Comparison of ENCODE assay signal across 18 cellular contexts in genomic region chr7:65983965-65984654, GRCh38. TPM values are rescaled to one million over a fixed set of nuclear protein-coding genes. Genes with fewer than 3 reads are reported as not detected.
DNase-seq lines count a peak whose midpoint lies in the region; ATAC-seq, FAIRE-seq and TF ChIP-seq lines count a peak whose summit lies in the region.
"Had no signal": no experiment of that assay in that cellular context is flagged by ENCODE, and none has a peak within 500 bp of the region (broad histone marks: within the 10 kb centered on the region; RNA-seq: fewer than 3 reads in every experiment).

No MANE protein-coding gene starts in this region.

- no peak overlapping the region for H3K4ac ChIP-seq in trophoblast cell (ENCODE audit: low read depth, low read length)

- H3K9ac ChIP-seq in HepG2 (ENCODE audit: insufficient read depth, low read depth, low read length) (no peak overlapping the region), trophoblast cell (ENCODE audit: low read length) (no peak overlapping the region)

- POLR2A ChIA-PET in HepG2 (lab: Yijun Ruan, JAX): no interaction called here
- POLR2A ChIA-PET in CD8-positive, alpha-beta memory T cell (lab: Charles Lee): no interaction called here

- TF ChIP-seq POLR2A in HepG2 (IDR thresholded peaks at IDR 0.05; ENCODE audit: insufficient read depth in 1 of 2, low read depth in 2 of 2, low read length in 2 of 2) (no peak), right lobe of liver (IDR thresholded peaks at IDR 0.05) (no peak)

- TF ChIP-seq EP300 in HepG2 (IDR thresholded peaks at IDR 0.05; ENCODE audit: low read depth in 2 of 2, low read length in 2 of 2): no peak
- TF ChIP-seq EP300 in HepG2 (CRISPR knock-in tag; IDR thresholded peaks at IDR 0.05; ENCODE audit: borderline replicate concordance): no peak

- no peak overlapping the region for H3K18ac ChIP-seq in trophoblast cell (ENCODE audit: low read length)

- no peak overlapping the region for H3K14ac ChIP-seq in trophoblast cell (ENCODE audit: low read length)

- H2BK120ac ChIP-seq in trophoblast cell (ENCODE audit: insufficient read depth, low read length, poor library complexity): no peak overlapping the region

- peak overlapping the region; percentile 7; the same call in 1 of the 2 replicates for H3K4me2 ChIP-seq in HepG2 (ENCODE audit: low read depth, low read length)
- no peak overlapping the region for H3K4me2 ChIP-seq in trophoblast cell (ENCODE audit: low read length)

- no peak overlapping the region for H2AFZ ChIP-seq in HepG2 (ENCODE audit: low read length)
- H2AFZ ChIP-seq in trophoblast cell (ENCODE audit: insufficient read depth, low read length, poor library complexity): no peak overlapping the region

- no peak overlapping the region for H3K23ac ChIP-seq in trophoblast cell (ENCODE audit: low read length)

- H3K4me3 ChIP-seq in HepG2 (replicated peaks in 1 of 3; ENCODE audit: insufficient read depth in 1 of 3, low read depth in 2 of 3, low read length in 3 of 3) (no peak overlapping the region), right lobe of liver (no peak overlapping the region), trophoblast cell (ENCODE audit: low read depth, low read length) (no peak overlapping the region)
- no peak overlapping the region for H3K4me3 ChIP-seq in CD8-positive, alpha-beta memory T cell (ENCODE audit: low read length)
- H3K4me3 ChIP-seq: gastrocnemius medialis, skin epidermis, tibial artery had no signal

- CTCF ChIA-PET in HepG2 (lab: Yijun Ruan, JAX; ENCODE audit: low intra/inter-chr PET ratio, low total read pairs): no interaction called here
- CTCF ChIA-PET in CD8-positive, alpha-beta memory T cell (lab: Charles Lee): no interaction called here

- no peaks in the 10 kb centered on the region for H3K27me3 Mint-ChIP-seq in CD8-positive, alpha-beta memory T cell
- H3K27me3 Mint-ChIP-seq: activated naive CD8-positive, alpha-beta T cell treated with anti-CD3 and anti-CD28 coated beads, Interleukin-2, amount 50 U/mL, for 24 hours had no signal

- ATAC-seq in HepG2: no peak
- no peak for ATAC-seq in right lobe of liver
- ATAC-seq in SK-N-SH treated with all-trans-retinoic acid at 6 μM for 48 hours: no peak
- ATAC-seq: activated naive CD8-positive, alpha-beta T cell treated with anti-CD3 and anti-CD28 coated beads, Interleukin-2, amount 50 U/mL, for 24 hours; gastrocnemius medialis had no signal

- in situ Hi-C loops in HepG2 (cut with HindIII; ENCODE audit: extremely low pct_ligation_motif_present, low pct_unique_long_range_greater_than_20kb): no loop called here

- no peak overlapping the region for H3K27ac Mint-ChIP-seq in CD8-positive, alpha-beta memory T cell
- H3K27ac Mint-ChIP-seq: activated naive CD8-positive, alpha-beta T cell treated with anti-CD3 and anti-CD28 coated beads, Interleukin-2, amount 50 U/mL, for 24 hours; activated T-helper 1 cell treated with anti-CD3 and anti-CD28 coated beads, Interleukin-12 subunit alpha, Interleukin-12 subunit beta, Interleukin-2, Interleukin-4 antibody, amounts not matched to agents 30 ng/mL and 10 ng/mL and 1 ng/mL, durations not matched to agents 14 hours and 24 hours and 36 hours had no signal

- H3K27ac ChIP-seq in HepG2 (ENCODE audit: extremely low read length, insufficient read depth, low read length) (no peak overlapping the region), right lobe of liver (no peak overlapping the region), trophoblast cell (ENCODE audit: low read depth, low read length) (no peak overlapping the region)
- H3K27ac ChIP-seq in CD8-positive, alpha-beta memory T cell (ENCODE audit: low read depth, low read length): no peak overlapping the region
- H3K27ac ChIP-seq: gastrocnemius medialis, skin epidermis, tibial artery had no signal

- no peak overlapping the region for H3K4me3 Mint-ChIP-seq in CD8-positive, alpha-beta memory T cell
- H3K4me3 Mint-ChIP-seq: activated naive CD8-positive, alpha-beta T cell treated with anti-CD3 and anti-CD28 coated beads, Interleukin-2, amount 50 U/mL, for 24 hours; activated T-helper 1 cell treated with anti-CD3 and anti-CD28 coated beads, Interleukin-12 subunit alpha, Interleukin-12 subunit beta, Interleukin-2, Interleukin-4 antibody, amounts not matched to agents 30 ng/mL and 10 ng/mL and 1 ng/mL, durations not matched to agents 14 hours and 24 hours and 36 hours had no signal

- H4K12ac ChIP-seq in trophoblast cell (ENCODE audit: low read depth, low read length): no peak overlapping the region

- H3K79me1 ChIP-seq in trophoblast cell (ENCODE audit: low read length): peaks cover 7% of the 10 kb centered on the region

- no peak overlapping the region for H4K8ac ChIP-seq in trophoblast cell (ENCODE audit: low read depth, low read length)

- no peak for TF ChIP-seq RAD21 in HepG2 (CRISPR knock-in tag; IDR thresholded peaks at IDR 0.05)

- H3K9me3 ChIP-seq in HepG2 (ENCODE audit: low read length): no peaks in the 10 kb centered on the region
- no peaks in the 10 kb centered on the region for H3K9me3 ChIP-seq in right lobe of liver
- H3K9me3 ChIP-seq in CD8-positive, alpha-beta memory T cell (ENCODE audit: low read length): no peaks in the 10 kb centered on the region
- no peaks in the 10 kb centered on the region for H3K9me3 ChIP-seq in trophoblast cell (ENCODE audit: insufficient read depth, low read depth, low read length)
- H3K9me3 ChIP-seq: gastrocnemius medialis, tibial artery had no signal

- DNase-seq in HepG2 (ENCODE audit: low spot score) (no peak), right lobe of liver (no peak), kidney glomerular epithelial cell (lab: John Stamatoyannopoulos, UW) (peak; percentile 43), frontal cortex (ENCODE audit: low spot score in 2 of 2) (no peak), NCI-H446 (lab: John Stamatoyannopoulos, UW) (no peak), trophoblast cell (no peak)
- DNase-seq in CD8-positive, alpha-beta memory T cell: no peak
- DNase-seq: activated CD4-positive, alpha-beta T cell treated with anti-CD3 and anti-CD28 coated beads, Interleukin-2, amount 50 U/mL, for 1 hour; activated naive CD8-positive, alpha-beta T cell treated with anti-CD3 and anti-CD28 coated beads, Interleukin-2, amount 50 U/mL, for 24 hours; central memory CD4-positive, alpha-beta T cell; gastrocnemius medialis; H7; NCI-H1092; NCI-H2171 treated with DMSO at 0.1 percent for 48 hours had no signal

- BruUV-seq in HepG2 (replicated peaks; lab: Mats Ljungman, UMichigan): no TSS peak

- FAIRE-seq in HepG2 (lab: Jason Lieb, UNC): no peak
- FAIRE-seq in frontal cortex (lab: Jason Lieb, UNC): no peak

- intact Hi-C loops in HepG2 (cut with micrococcal nuclease; ENCODE audit: unreplicated experiment) (no loop called here), right lobe of liver (cut with DNase I) (no loop called here)

- no peak overlapping the region for H2AK5ac ChIP-seq in trophoblast cell (ENCODE audit: low read length)

- H3K36me3 Mint-ChIP-seq in CD8-positive, alpha-beta memory T cell: peaks cover 0 to 9% (median 0%) of the 10 kb centered on the region in 3 donors

- H2BK5ac ChIP-seq in trophoblast cell (ENCODE audit: low read depth, low read length, poor library complexity): no peak overlapping the region

- H3K4me1 ChIP-seq in HepG2 (ENCODE audit: insufficient read depth, low read length) (peaks cover 50% of the 10 kb centered on the region), right lobe of liver (peaks cover 0 to 7% (median 0%) of the 10 kb centered on the region in 4 donors), trophoblast cell (ENCODE audit: control insufficient read depth in 1 of 2, insufficient read depth in 2 of 2, low read length in 2 of 2) (peaks cover 7 to 8% of the 10 kb centered on the region in 2 experiments)
- peaks cover 18% of the 10 kb centered on the region for H3K4me1 ChIP-seq in CD8-positive, alpha-beta memory T cell (ENCODE audit: insufficient read depth, low read length)

- 65% methylated on average over 10 of the region's 10 CpGs for WGBS in HepG2 (ENCODE audit: low lambda C conversion rate)
- WGBS in right lobe of liver (ENCODE audit: insufficient coverage, low coverage, low lambda C conversion rate, missing lambda C conversion rate): 91% methylated on average over 8 of the region's 10 CpGs
- no CpG with 5 or more reads among the region's 10 CpGs for WGBS in trophoblast cell (ENCODE audit: extremely low coverage, insufficient coverage, insufficient read length)

- no peaks in the 10 kb centered on the region for H3K9me3 Mint-ChIP-seq in CD8-positive, alpha-beta memory T cell
- H3K9me3 Mint-ChIP-seq: activated naive CD8-positive, alpha-beta T cell treated with anti-CD3 and anti-CD28 coated beads, Interleukin-2, amount 50 U/mL, for 24 hours; activated T-helper 1 cell treated with anti-CD3 and anti-CD28 coated beads, Interleukin-12 subunit alpha, Interleukin-12 subunit beta, Interleukin-2, Interleukin-4 antibody, amounts not matched to agents 30 ng/mL and 10 ng/mL and 1 ng/mL, durations not matched to agents 14 hours and 24 hours and 36 hours had no signal

- peaks cover 10 to 20% (median 11%) of the 10 kb centered on the region in 3 donors for H3K4me1 Mint-ChIP-seq in CD8-positive, alpha-beta memory T cell

- H4K91ac ChIP-seq in trophoblast cell (ENCODE audit: low read depth, low read length): no peak overlapping the region

- H3K27me3 ChIP-seq in HepG2 (ENCODE audit: control insufficient read depth in 1 of 2, insufficient read depth in 2 of 2, low read length in 2 of 2): no peaks in the 10 kb centered on the region
- no peaks in the 10 kb centered on the region for H3K27me3 ChIP-seq in right lobe of liver
- H3K27me3 ChIP-seq in CD8-positive, alpha-beta memory T cell (ENCODE audit: insufficient read depth, low read length, poor library complexity, severe bottlenecking): no peaks in the 10 kb centered on the region
- H3K27me3 ChIP-seq in trophoblast cell (ENCODE audit: insufficient read depth, low read length): no peaks in the 10 kb centered on the region
- H3K27me3 ChIP-seq: gastrocnemius medialis, tibial artery had no signal

- no peak overlapping the region for H2BK12ac ChIP-seq in trophoblast cell (ENCODE audit: low read length)

- peaks cover 0 to 6% of the 10 kb centered on the region in 2 experiments; a peak in 3 of 5 replicates for H3K36me3 ChIP-seq in HepG2 (replicated peaks in 1 of 2; ENCODE audit: control insufficient read depth in 1 of 2, insufficient read depth in 2 of 2, low read length in 2 of 2)
- peaks cover 0 to 11% (median 0%) of the 10 kb centered on the region in 4 donors for H3K36me3 ChIP-seq in right lobe of liver
- no peaks in the 10 kb centered on the region for H3K36me3 ChIP-seq in CD8-positive, alpha-beta memory T cell (ENCODE audit: insufficient read depth, low read length)
- peaks cover 4 to 13% of the 10 kb centered on the region in 2 experiments for H3K36me3 ChIP-seq in trophoblast cell (ENCODE audit: control insufficient read depth in 1 of 2, insufficient read depth in 2 of 2, low read length in 2 of 2)

- H3K79me2 ChIP-seq in HepG2 (ENCODE audit: insufficient read depth, low read length): peaks cover 8% of the 10 kb centered on the region
- H3K79me2 ChIP-seq in trophoblast cell (ENCODE audit: control insufficient read depth, insufficient read depth, low read length, poor library complexity): peaks cover 3% of the 10 kb centered on the region

- TF ChIP-seq CTCF in HepG2 (CRISPR knock-in tag; IDR thresholded peaks at IDR 0.05): no peak
- no peak for TF ChIP-seq CTCF in right lobe of liver (IDR thresholded peaks at IDR 0.05)

- H4K20me1 ChIP-seq in HepG2 (ENCODE audit: insufficient read depth, low read length): no peaks in the 10 kb centered on the region

RNA-seq across cellular contexts. Expression of gene GUSB, which starts 2.1 kb away (rescaled TPM):
- 8.8 and 18.8 TPM in 2 replicates for total RNA-seq in HepG2 (2016; rRNA removed; fragmentation: Illumina TruSeq; extraction: Trizol)
- total RNA-seq in HepG2 (2016; cell fraction: cytosol; rRNA removed; fragmentation: Illumina TruSeq; extraction: Trizol; ENCODE audit: low read depth): 11.7 and 12.8 TPM in 2 replicates
- 7.4 and 20.2 TPM in 2 replicates for total RNA-seq in HepG2 (2016; cell fraction: insoluble cytoplasmic fraction; rRNA removed; fragmentation: Illumina TruSeq; extraction: Trizol)
- total RNA-seq in HepG2 (2016; cell fraction: membrane; rRNA removed; fragmentation: Illumina TruSeq; extraction: Trizol): 9.2 and 10.8 TPM in 2 replicates
- 26.0 and 31.3 TPM in 2 replicates for total RNA-seq in HepG2 (2016; cell fraction: nucleus; rRNA removed; fragmentation: Illumina TruSeq; extraction: Trizol)
- polyA plus RNA-seq in HepG2 (2011; rRNA removed): 57.6 and 60.0 TPM in 2 replicates
- polyA plus RNA-seq in HepG2 (2011; cell fraction: cytosol; rRNA removed): 46.9 and 57.2 TPM in 2 replicates
- 214 and 218 TPM in 2 replicates for polyA plus RNA-seq in HepG2 (2011; cell fraction: nucleus; rRNA removed)
- polyA plus RNA-seq in HepG2 (2012): 46.7 and 48.2 TPM in 2 replicates
- polyA plus RNA-seq in HepG2 (2016; cell fraction: cytosol; fragmentation: Illumina TruSeq; extraction: Trizol; ENCODE audit: low read depth): 9.4 and 10.5 TPM in 2 replicates
- 14.4 and 16.6 TPM in 2 replicates for polyA plus RNA-seq in HepG2 (2016; cell fraction: insoluble cytoplasmic fraction; fragmentation: Illumina TruSeq; extraction: Trizol; ENCODE audit: low read depth)
- polyA plus RNA-seq in HepG2 (2016; cell fraction: membrane; fragmentation: Illumina TruSeq; extraction: Trizol; ENCODE audit: low read depth): 10.4 and 12.2 TPM in 2 replicates
- 88.4 and 99.7 TPM in 2 replicates for polyA plus RNA-seq in HepG2 (2016; cell fraction: nucleus; fragmentation: Illumina TruSeq; extraction: Trizol; ENCODE audit: insufficient read depth, low read depth)
- polyA minus RNA-seq in HepG2 (2011; rRNA and poly(A)+ RNA removed; ENCODE audit: low replicate concordance): 85.0 and 99.2 TPM in 2 replicates
- 18.2 and 24.4 TPM in 2 replicates for polyA minus RNA-seq in HepG2 (2011; cell fraction: cytosol; rRNA and poly(A)+ RNA removed)
- polyA minus RNA-seq in HepG2 (2011; cell fraction: nucleus; rRNA and poly(A)+ RNA removed): 23.9 and 27.4 TPM in 2 replicates
- 10 to 100 TPM; 49.1 to 87.2 (median 67.7) TPM for total RNA-seq in right lobe of liver
- total RNA-seq in frontal cortex: 19.6 TPM
- 10 to 100 TPM; 48.1 to 51.9 TPM for total RNA-seq in CD8-positive, alpha-beta memory T cell
- 53.9 TPM for polyA plus RNA-seq in CD8-positive, alpha-beta memory T cell
- 25.7 and 26.8 TPM in 2 replicates for polyA plus RNA-seq in trophoblast cell (2013)
